Comparison of ENCODE assay signal across 3 cellular contexts in the genomic region with DNA sequence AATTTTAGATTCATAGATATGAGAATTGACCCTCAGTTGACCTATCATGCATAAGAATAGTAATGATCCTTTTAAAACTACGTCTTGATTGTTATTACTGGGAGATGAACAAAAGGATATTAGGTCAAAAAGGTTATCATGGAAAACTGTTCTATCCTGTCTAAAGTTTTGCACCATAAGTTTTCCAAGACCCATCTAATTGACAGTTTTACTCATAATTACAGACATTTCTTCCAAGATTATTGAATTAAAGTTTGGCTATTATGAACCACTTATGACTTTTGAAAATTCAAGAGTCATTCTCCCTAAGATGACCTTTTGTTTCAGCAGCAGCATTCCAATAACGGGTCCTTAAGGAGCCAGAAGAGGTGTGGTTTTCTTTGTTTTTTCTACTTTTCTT.
TF ChIP-seq lines count a peak whose summit lies in the region.

No MANE protein-coding gene starts in this region.

TF ChIP-seq in SK-N-SH treated with all-trans-retinoic acid at 6 μM for 48 hours, 23 proteins besides CTCF, POLR2A, EP300 and RAD21:
- peak; percentile 96 for TF ChIP-seq ISL1 (CRISPR knock-in tag; IDR thresholded peaks at IDR 0.05)
- TF ChIP-seq, protein P1, sequence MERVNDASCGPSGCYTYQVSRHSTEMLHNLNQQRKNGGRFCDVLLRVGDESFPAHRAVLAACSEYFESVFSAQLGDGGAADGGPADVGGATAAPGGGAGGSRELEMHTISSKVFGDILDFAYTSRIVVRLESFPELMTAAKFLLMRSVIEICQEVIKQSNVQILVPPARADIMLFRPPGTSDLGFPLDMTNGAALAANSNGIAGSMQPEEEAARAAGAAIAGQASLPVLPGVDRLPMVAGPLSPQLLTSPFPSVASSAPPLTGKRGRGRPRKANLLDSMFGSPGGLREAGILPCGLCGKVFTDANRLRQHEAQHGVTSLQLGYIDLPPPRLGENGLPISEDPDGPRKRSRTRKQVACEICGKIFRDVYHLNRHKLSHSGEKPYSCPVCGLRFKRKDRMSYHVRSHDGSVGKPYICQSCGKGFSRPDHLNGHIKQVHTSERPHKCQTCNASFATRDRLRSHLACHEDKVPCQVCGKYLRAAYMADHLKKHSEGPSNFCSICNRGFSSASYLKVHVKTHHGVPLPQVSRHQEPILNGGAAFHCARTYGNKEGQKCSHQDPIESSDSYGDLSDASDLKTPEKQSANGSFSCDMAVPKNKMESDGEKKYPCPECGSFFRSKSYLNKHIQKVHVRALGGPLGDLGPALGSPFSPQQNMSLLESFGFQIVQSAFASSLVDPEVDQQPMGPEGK (CRISPR knock-in tag; IDR thresholded peaks at IDR 0.05; ENCODE audit: borderline replicate concordance), result 0 out of 2 replicates have a peak, but pooled peaks have one; percentile 30
- TF ChIP-seq, protein P2, sequence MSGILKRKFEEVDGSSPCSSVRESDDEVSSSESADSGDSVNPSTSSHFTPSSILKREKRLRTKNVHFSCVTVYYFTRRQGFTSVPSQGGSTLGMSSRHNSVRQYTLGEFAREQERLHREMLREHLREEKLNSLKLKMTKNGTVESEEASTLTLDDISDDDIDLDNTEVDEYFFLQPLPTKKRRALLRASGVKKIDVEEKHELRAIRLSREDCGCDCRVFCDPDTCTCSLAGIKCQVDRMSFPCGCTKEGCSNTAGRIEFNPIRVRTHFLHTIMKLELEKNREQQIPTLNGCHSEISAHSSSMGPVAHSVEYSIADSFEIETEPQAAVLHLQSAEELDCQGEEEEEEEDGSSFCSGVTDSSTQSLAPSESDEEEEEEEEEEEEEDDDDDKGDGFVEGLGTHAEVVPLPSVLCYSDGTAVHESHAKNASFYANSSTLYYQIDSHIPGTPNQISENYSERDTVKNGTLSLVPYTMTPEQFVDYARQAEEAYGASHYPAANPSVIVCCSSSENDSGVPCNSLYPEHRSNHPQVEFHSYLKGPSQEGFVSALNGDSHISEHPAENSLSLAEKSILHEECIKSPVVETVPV (CRISPR knock-in tag; IDR thresholded peaks at IDR 0.05), result no peak
- TF ChIP-seq, protein P3, sequence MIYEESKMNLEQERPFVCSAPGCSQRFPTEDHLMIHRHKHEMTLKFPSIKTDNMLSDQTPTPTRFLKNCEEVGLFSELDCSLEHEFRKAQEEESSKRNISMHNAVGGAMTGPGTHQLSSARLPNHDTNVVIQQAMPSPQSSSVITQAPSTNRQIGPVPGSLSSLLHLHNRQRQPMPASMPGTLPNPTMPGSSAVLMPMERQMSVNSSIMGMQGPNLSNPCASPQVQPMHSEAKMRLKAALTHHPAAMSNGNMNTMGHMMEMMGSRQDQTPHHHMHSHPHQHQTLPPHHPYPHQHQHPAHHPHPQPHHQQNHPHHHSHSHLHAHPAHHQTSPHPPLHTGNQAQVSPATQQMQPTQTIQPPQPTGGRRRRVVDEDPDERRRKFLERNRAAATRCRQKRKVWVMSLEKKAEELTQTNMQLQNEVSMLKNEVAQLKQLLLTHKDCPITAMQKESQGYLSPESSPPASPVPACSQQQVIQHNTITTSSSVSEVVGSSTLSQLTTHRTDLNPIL (CRISPR knock-in tag; IDR thresholded peaks at IDR 0.05; ENCODE audit: low read depth), result 0 out of 2 replicates have a peak, but pooled peaks have one; percentile 18

TF ChIP-seq in SK-N-SH, 30 proteins besides CTCF, POLR2A, EP300 and RAD21:
- no peak for TF ChIP-seq RXRA (IDR thresholded peaks at IDR 0.05; ENCODE audit: borderline replicate concordance, low read depth)
- TF ChIP-seq FOXM1 (IDR thresholded peaks at IDR 0.05; ENCODE audit: low read depth), result no peak
- TF ChIP-seq, protein P4, sequence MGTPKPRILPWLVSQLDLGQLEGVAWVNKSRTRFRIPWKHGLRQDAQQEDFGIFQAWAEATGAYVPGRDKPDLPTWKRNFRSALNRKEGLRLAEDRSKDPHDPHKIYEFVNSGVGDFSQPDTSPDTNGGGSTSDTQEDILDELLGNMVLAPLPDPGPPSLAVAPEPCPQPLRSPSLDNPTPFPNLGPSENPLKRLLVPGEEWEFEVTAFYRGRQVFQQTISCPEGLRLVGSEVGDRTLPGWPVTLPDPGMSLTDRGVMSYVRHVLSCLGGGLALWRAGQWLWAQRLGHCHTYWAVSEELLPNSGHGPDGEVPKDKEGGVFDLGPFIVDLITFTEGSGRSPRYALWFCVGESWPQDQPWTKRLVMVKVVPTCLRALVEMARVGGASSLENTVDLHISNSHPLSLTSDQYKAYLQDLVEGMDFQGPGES (IDR thresholded peaks at IDR 0.05; ENCODE audit: low read depth, low read length), result no peak
- TF ChIP-seq, protein P5, sequence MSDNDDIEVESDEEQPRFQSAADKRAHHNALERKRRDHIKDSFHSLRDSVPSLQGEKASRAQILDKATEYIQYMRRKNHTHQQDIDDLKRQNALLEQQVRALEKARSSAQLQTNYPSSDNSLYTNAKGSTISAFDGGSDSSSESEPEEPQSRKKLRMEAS (IDR thresholded peaks at IDR 0.05; ENCODE audit: low read depth), result no peak
- TF ChIP-seq EZH2phosphoT487 (IDR thresholded peaks at IDR 0.05; ENCODE audit: borderline replicate concordance, low read depth), result no peak
- no peak for TF ChIP-seq GATA2 (CRISPR knock-in tag; IDR thresholded peaks at IDR 0.05)
- TF ChIP-seq POLR2AphosphoS5 (IDR thresholded peaks at IDR 0.05; ENCODE audit: low read depth, low read length), result no peak
- TF ChIP-seq, protein P6, sequence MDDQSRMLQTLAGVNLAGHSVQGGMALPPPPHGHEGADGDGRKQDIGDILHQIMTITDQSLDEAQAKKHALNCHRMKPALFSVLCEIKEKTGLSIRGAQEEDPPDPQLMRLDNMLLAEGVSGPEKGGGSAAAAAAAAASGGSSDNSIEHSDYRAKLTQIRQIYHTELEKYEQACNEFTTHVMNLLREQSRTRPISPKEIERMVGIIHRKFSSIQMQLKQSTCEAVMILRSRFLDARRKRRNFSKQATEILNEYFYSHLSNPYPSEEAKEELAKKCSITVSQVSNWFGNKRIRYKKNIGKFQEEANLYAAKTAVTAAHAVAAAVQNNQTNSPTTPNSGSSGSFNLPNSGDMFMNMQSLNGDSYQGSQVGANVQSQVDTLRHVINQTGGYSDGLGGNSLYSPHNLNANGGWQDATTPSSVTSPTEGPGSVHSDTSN (IDR thresholded peaks at IDR 0.05), result no peak
- no peak for TF ChIP-seq SMC3 (IDR thresholded peaks at IDR 0.05; ENCODE audit: low read depth, low read length)

TF ChIP-seq in endothelial cell of umbilical vein, 7 proteins besides CTCF, POLR2A, EP300 and RAD21:
- TF ChIP-seq JUN (IDR thresholded peaks at IDR 0.05; ENCODE audit: borderline replicate concordance, insufficient read depth, insufficient read length, low read depth) (no peak), EZH2 (IDR thresholded peaks at IDR 0.05; ENCODE audit: borderline replicate concordance, low read depth, low read length, severe bottlenecking) (no peak), GATA2 (IDR thresholded peaks at IDR 0.05; ENCODE audit: insufficient read depth, insufficient read length, low read depth, low read length) (no peak), MYC (IDR thresholded peaks at IDR 0.05; ENCODE audit: low read depth, low read length) (no peak), POLR2AphosphoS5 (IDR thresholded peaks at IDR 0.05; ENCODE audit: insufficient read depth, low read depth, low read length) (no peak), FOS (IDR thresholded peaks at IDR 0.05; ENCODE audit: borderline replicate concordance, insufficient read depth, low read length) (no peak)
- TF ChIP-seq, protein P5 (IDR thresholded peaks at IDR 0.05; ENCODE audit: insufficient read depth, insufficient read length), result no peak
